In the genomic region with DNA sequence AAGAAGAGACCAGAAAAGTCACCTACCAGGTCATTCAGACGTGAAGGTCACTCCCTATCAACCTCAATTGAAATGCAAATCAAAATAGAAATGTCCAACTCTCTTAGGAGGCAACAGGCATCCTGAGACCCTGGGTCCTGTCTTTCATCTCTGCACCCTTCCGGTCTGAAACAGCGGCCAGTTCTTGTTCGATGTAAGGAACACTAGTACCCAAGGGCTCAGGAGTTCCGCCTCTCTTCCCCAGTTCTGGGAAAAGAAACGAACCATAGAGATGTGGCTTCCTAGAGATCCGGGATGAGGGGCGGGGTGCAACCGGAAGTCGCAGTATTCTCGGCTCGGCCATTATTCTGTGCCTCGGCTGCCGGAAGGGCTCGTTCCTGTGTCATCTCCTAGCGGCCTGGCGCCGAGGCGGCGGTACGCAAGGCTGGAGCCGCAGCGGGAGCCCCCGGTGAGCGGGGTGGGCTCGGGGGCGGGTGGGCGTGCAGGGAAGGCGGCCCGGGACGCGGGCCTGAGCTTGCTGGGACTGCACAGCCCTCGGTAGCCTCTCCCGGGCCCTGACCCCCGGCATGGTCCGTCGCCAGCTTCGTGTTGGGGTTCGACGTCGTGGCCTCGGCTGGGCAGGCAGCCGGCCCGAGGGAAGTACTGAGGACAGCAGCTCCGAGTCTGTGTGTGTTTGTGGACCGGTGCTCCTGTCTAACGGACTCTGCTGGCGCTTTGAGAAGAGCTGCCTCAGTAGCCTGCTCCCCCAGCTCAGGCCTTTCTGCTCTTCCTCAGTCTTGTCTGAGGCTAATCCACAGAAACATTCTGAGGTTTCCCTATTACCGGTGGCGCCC, we compare ENCODE assay signal across 8 cellular contexts. TPM values are rescaled to one million over a fixed set of nuclear protein-coding genes. Genes with fewer than 3 reads are reported as not detected.
A peak's percentile ranks its signal among the peaks of the same experiment; 100 is the strongest.
DNase-seq lines count a peak whose midpoint lies in the region; ATAC-seq and TF ChIP-seq lines count a peak whose summit lies in the region.

TSS of gene ZNF197 (plus strand) at position 341 of the 833 bp plus-strand sequence. CDS start 4,119 bp downstream, outside the sequence.

- intact Hi-C loops in activated CD4-positive, alpha-beta T cell treated with anti-CD3 and anti-CD28 coated beads for 36 hours (cut with DNase I, micrococcal nuclease), result loop anchor here (1.0 to 5.0 kb wide), 8 partner anchors 23 to 288 kb away; partner anchors contain the start of genes ZNF35 (in 2 of the 2), TCAIM (in 1 of the 2), TMEM42 (in 1 of the 2) and ZKSCAN7 (in 1 of the 2)

- H3K4me1 Mint-ChIP-seq in activated CD4-positive, alpha-beta T cell treated with anti-CD3 and anti-CD28 coated beads for 36 hours, result peaks cover 24% of the 10 kb centered on the region

- peak; percentile 95 for DNase-seq in AG20443 (ENCODE audit: low spot score)
- peak; percentile 80 for DNase-seq in NCI-H446 treated with DMSO at 0.1 percent for 48 hours (lab: John Stamatoyannopoulos, UW)
- peak; percentile 81 for DNase-seq in activated CD4-positive, alpha-beta T cell treated with anti-CD3 and anti-CD28 coated beads for 36 hours
- peak; percentile 90 for DNase-seq in coronary artery (ENCODE audit: low spot score)
- peak; percentile 89 for DNase-seq in left lobe of liver (ENCODE audit: low spot score)
- DNase-seq in stimulated activated CD4-positive, alpha-beta T cell treated with anti-CD3 and anti-CD28 coated beads, Interleukin-2, amount 100 ng/mL, for 4 hours (ENCODE audit: low read depth), result peak; percentile 33

- ATAC-seq in GM18909 (IDR thresholded peaks at IDR 0.05; ENCODE audit: poor library complexity, unreplicated experiment), result peak; percentile 94
- ATAC-seq in HG03159 (IDR thresholded peaks at IDR 0.05; ENCODE audit: unreplicated experiment), result peak; percentile 87
- ATAC-seq in activated CD4-positive, alpha-beta T cell treated with anti-CD3 and anti-CD28 coated beads for 36 hours, result peak; percentile 93
- peak; percentile 98 for ATAC-seq in left lobe of liver

- H3K27ac ChIP-seq in coronary artery, result peak within 1 kb of the TSS; percentile 82 to 96

- CTCF ChIA-PET in activated CD4-positive, alpha-beta T cell treated with anti-CD3 and anti-CD28 coated beads for 36 hours (lab: Charles Lee), result interaction anchor here (1.4 kb wide), 1 partner anchor 92 kb away, joined by 4 read pairs; no protein-coding TSS in a partner anchor

- no peak for TF ChIP-seq CTCF in coronary artery (IDR thresholded peaks at IDR 0.05)

- peak within 1 kb of the TSS; percentile 76 for H3K27ac Mint-ChIP-seq in activated CD4-positive, alpha-beta T cell treated with anti-CD3 and anti-CD28 coated beads for 36 hours

- no peaks in the 10 kb centered on the region for H3K9me3 Mint-ChIP-seq in activated CD4-positive, alpha-beta T cell treated with anti-CD3 and anti-CD28 coated beads for 36 hours (ENCODE audit: low read depth)

- H3K36me3 Mint-ChIP-seq in activated CD4-positive, alpha-beta T cell treated with anti-CD3 and anti-CD28 coated beads for 36 hours (ENCODE audit: low read depth), result peaks cover 23% of the 10 kb centered on the region

- H3K4me3 ChIP-seq in coronary artery, result peak within 1 kb of the TSS; percentile 99

- POLR2A ChIA-PET in activated CD4-positive, alpha-beta T cell treated with anti-CD3 and anti-CD28 coated beads for 36 hours (lab: Charles Lee), result no interaction called here

- H3K27me3 Mint-ChIP-seq in activated CD4-positive, alpha-beta T cell treated with anti-CD3 and anti-CD28 coated beads for 36 hours, result no peaks in the 10 kb centered on the region

- peak within 1 kb of the TSS; percentile 87 for H3K4me3 Mint-ChIP-seq in activated CD4-positive, alpha-beta T cell treated with anti-CD3 and anti-CD28 coated beads for 36 hours

RNA-seq across cellular contexts. Expression of gene ZNF197, which starts in this region (rescaled TPM):
- 10 to 100 TPM; 10.9 to 11.6 TPM for total RNA-seq in activated CD4-positive, alpha-beta T cell treated with anti-CD3 and anti-CD28 coated beads for 36 hours
- 7.0 TPM for total RNA-seq in left lobe of liver

Comparison
In these comparisons a context has a peak if more than half of its experiments do, and no peak if none do; other contexts are left out.
1. Peak in every context shown above with its lines: DNase-seq, ATAC-seq, H3K4me3 ChIP-seq and H3K27ac ChIP-seq.
2. DNase-seq: peak in every context shown above with its lines; median percentile 95 in AG20443; 90 in coronary artery; 89 in left lobe of liver; 81 in activated CD4-positive, alpha-beta T cell treated with anti-CD3 and anti-CD28 coated beads for 36 hours; 80 in NCI-H446 treated with DMSO at 0.1 percent for 48 hours; 33 in stimulated activated CD4-positive, alpha-beta T cell treated with anti-CD3 and anti-CD28 coated beads, Interleukin-2, amount 100 ng/mL, for 4 hours.